2 cellular contexts compared by ENCODE assay signal in the genomic region with DNA sequence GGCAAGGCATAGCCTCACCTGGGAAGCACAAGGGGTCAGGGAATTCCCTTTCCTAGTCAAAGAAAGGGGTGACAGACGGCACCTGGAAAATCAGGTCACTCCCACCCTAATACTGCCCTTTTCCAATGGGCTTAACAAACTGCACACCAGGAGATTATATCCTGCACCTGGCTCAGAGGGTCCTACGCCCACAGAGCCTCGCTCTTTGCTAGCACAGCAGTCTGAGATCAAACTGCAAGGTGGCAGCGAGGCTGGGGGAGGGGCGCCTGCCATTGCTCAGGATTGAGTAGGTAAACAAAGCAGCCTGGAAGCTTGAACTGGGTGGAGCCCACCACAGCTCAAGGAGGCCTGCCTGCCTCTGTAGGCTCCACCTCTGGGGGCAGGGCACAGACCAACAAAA. TPM values are rescaled to one million over a fixed set of nuclear protein-coding genes. Genes with fewer than 3 reads are reported as not detected.
"Had no signal": no experiment of that assay in that cellular context is flagged by ENCODE, and none has a peak within 500 bp of the region (broad histone marks: within the 10 kb centered on the region; RNA-seq: fewer than 3 reads in every experiment).

No MANE protein-coding gene starts in this region.

RNA-seq across cellular contexts. Expression of gene RAB3C, which starts 9.9 kb away (rescaled TPM):
- total RNA-seq: mammary epithelial cell, myocyte had no signal
